9 cellular contexts compared by ENCODE assay signal in genomic region chr7:22723171-22723601, GRCh38. TPM values are rescaled to one million over a fixed set of nuclear protein-coding genes. Genes with fewer than 3 reads are reported as not detected.
DNase-seq lines count a peak whose midpoint lies in the region; ATAC-seq, FAIRE-seq and TF ChIP-seq lines count a peak whose summit lies in the region.
"Had no signal": no experiment of that assay in that cellular context is flagged by ENCODE, and none has a peak within 500 bp of the region (broad histone marks: within the 10 kb centered on the region; RNA-seq: fewer than 3 reads in every experiment).

No MANE protein-coding gene starts in this region.

- H3K36me3 ChIP-seq in GM12878 (ENCODE audit: control insufficient read depth in 2 of 2, insufficient read depth in 2 of 2, low read length in 1 of 2) (no peaks in the 10 kb centered on the region), tibial artery (no peaks in the 10 kb centered on the region)

- intact Hi-C loops in GM12878 (cut with micrococcal nuclease; ENCODE audit: unreplicated experiment) (no loop called here), lower leg skin (cut with DNase I; ENCODE audit: low total_unique reads) (loop anchor here (10.0 kb wide), 1 partner anchor 158 kb away; no protein-coding TSS in a partner anchor), tibial artery (cut with DNase I; ENCODE audit: low total_unique reads) (loop anchor here (10.0 kb wide), 1 partner anchor 498 kb away; no protein-coding TSS in a partner anchor)

- no peaks in the 10 kb centered on the region for H4K20me1 ChIP-seq in GM12878 (ENCODE audit: control insufficient read depth, insufficient read depth)

- TF ChIP-seq CTCF in GM12878 (IDR thresholded peaks at IDR 0.05 in 2 of 3, conservative IDR thresholded peaks at IDR 0.05 in 1 of 3; ENCODE audit: control insufficient read depth in 2 of 3, extremely low read depth in 1 of 3, insufficient read depth in 1 of 3, low read depth in 3 of 3, low read length in 3 of 3) (no peak), lower leg skin (IDR thresholded peaks at IDR 0.05) (no peak), tibial artery (IDR thresholded peaks at IDR 0.05) (no peak)

- H3K27ac ChIP-seq in GM12878 (ENCODE audit: control insufficient read depth, insufficient read depth) (no peak overlapping the region), tibial artery (peak overlapping the region; percentile 34 to 51)
- H3K27ac ChIP-seq: 22Rv1 had no signal

- H3K79me2 ChIP-seq in GM12878 (ENCODE audit: control insufficient read depth, insufficient read depth, low read length) = no peaks in the 10 kb centered on the region

- H3K27me3 ChIP-seq in GM12878 (replicated peaks in 1 of 2; ENCODE audit: control insufficient read depth in 2 of 2, insufficient read depth in 2 of 2, low read length in 1 of 2) = peaks cover 2 to 8% of the 10 kb centered on the region in 2 experiments; a peak in 3 of 4 replicates
- H3K27me3 ChIP-seq in tibial artery = no peaks in the 10 kb centered on the region

- TF ChIP-seq EP300 in GM12878 (IDR thresholded peaks at IDR 0.05; ENCODE audit: borderline replicate concordance in 1 of 2, control insufficient read depth in 1 of 2, low read depth in 2 of 2, low read length in 2 of 2) = no peak

- SMC1A ChIA-PET in GM12878 (lab: Charles Lee; ENCODE audit: uncharacterized antibody, unreplicated experiment) = interaction anchor here (1.2 to 8.1 kb wide), 3 partner anchors 162 to 332 kb away, joined by 4 to 124 read pairs (median 46); no protein-coding TSS in a partner anchor

- ATAC-seq in GM12878 (no peak), GM19328 (IDR thresholded peaks at IDR 0.05; ENCODE audit: unreplicated experiment) (no peak)

- RAD21 ChIA-PET in GM12878 (lab: Charles Lee; ENCODE audit: unreplicated experiment) = interaction anchor here (6.6 kb wide), 1 partner anchor 160 kb away, joined by 115 read pairs; no protein-coding TSS in a partner anchor

- TF ChIP-seq POLR2A in GM12878 (IDR thresholded peaks at IDR 0.05; ENCODE audit: low read depth, low read length) (no peak), lower leg skin (IDR thresholded peaks at IDR 0.05) (no peak)

- WGBS in GM12878 (ENCODE audit: insufficient coverage, insufficient replicate concordance, low lambda C conversion rate, missing lambda C conversion rate) = 0% methylated on average over 2 of the region's 2 CpGs
- 15 to 26% methylated on average over 2 of the region's 2 CpGs for WGBS in lower leg skin, 2 donors

- H2AFZ ChIP-seq in GM12878 (ENCODE audit: control insufficient read depth, low read depth, low read length) = no peak overlapping the region

- H3K4me2 ChIP-seq in GM12878 (ENCODE audit: control insufficient read depth, insufficient read depth) = no peak overlapping the region

- H3K9me3 ChIP-seq in GM12878 (replicated peaks; ENCODE audit: control insufficient read depth, insufficient read depth, low read length) (no peaks in the 10 kb centered on the region), tibial artery (no peaks in the 10 kb centered on the region)

- CTCF ChIA-PET in GM12878 (lab: Yijun Ruan, JAX) = interaction anchor here (1.1 to 8.5 kb wide), 5 partner anchors 10 to 648 kb away, joined by 3 to 194 read pairs (median 5); no protein-coding TSS in a partner anchor

- no peak overlapping the region for H3K9ac ChIP-seq in GM12878 (ENCODE audit: control insufficient read depth, insufficient read depth, low read length)

- FAIRE-seq in GM12878 (lab: Jason Lieb, UNC) = no peak

- TF ChIP-seq RAD21 in GM12878 (IDR thresholded peaks at IDR 0.05; ENCODE audit: insufficient read depth, low read depth, low read length) = no peak

- no TSS peak for BruUV-seq in GM12878 (replicated peaks; lab: Mats Ljungman, UMichigan)

- POLR2A ChIA-PET in GM12878 (lab: Charles Lee) = no interaction called here

- peaks cover 5% of the 10 kb centered on the region; the same call in 1 of the 2 replicates for H3K4me1 ChIP-seq in GM12878 (ENCODE audit: control insufficient read depth, insufficient read depth, low read length)
- peaks cover 3 to 55% (median 44%) of the 10 kb centered on the region in 4 donors for H3K4me1 ChIP-seq in tibial artery

- in situ Hi-C loops in GM12878 (cut with MboI) = no loop called here

- H3K4me3 ChIP-seq in GM12878 (no peak overlapping the region), lower leg skin (ENCODE audit: low read depth, poor library complexity, severe bottlenecking) (no peak overlapping the region), tibial artery (peak overlapping the region in 1 of 2 donors; percentile 18)

- peak; percentile 20 for DNase-seq in DMS153 treated with DMSO at 0.1 percent for 48 hours (lab: John Stamatoyannopoulos, UW; ENCODE audit: unreplicated experiment)
- no peak for DNase-seq in DMS153 (lab: John Stamatoyannopoulos, UW)
- no peak for DNase-seq in GM12878 (ENCODE audit: low read depth, low spot score)
- DNase-seq in lower leg skin (ENCODE audit: low spot score in 2 of 2) = peak; percentile 66 to 94
- peak; percentile 74 to 91 for DNase-seq in tibial artery
- DNase-seq in iPS-NIHi7 (ENCODE audit: extremely low spot score) = no peak
- DNase-seq in NCI-H2171 treated with DMSO at 0.1 percent for 48 hours (lab: John Stamatoyannopoulos, UW) = no peak

TF ChIP-seq in GM12878, 131 proteins besides CTCF, POLR2A, EP300 and RAD21:
- TF ChIP-seq SPI1 (IDR thresholded peaks at IDR 0.05; ENCODE audit: borderline replicate concordance, insufficient read depth, low read depth, low read length) (peak; percentile 60; the same call in 1 of the 2 replicates), ZNF687 (IDR thresholded peaks at IDR 0.05) (no peak)

RNA-seq across cellular contexts. Expression of gene IL6, which starts 3.8 kb away (rescaled TPM):
- not detected in 2 replicates for total RNA-seq in GM12878 (2013; cell fraction: nucleolus; rRNA removed)
- total RNA-seq in GM12878 (2014; rRNA removed) (not detected in 2 replicates), GM12878 (2014; rRNA removed; fragmentation: Illumina TruSeq; extraction: Trizol) (not detected in 2 replicates), GM12878 (2021) (not detected in 2 replicates), lower leg skin (1 to 10 TPM in 2 of 4 donors, not detected in 2; 1.7 to 9.1 TPM)
- not detected for polyA plus RNA-seq in GM12878 (2011; ENCODE audit: low read depth)
- polyA plus RNA-seq in GM12878 (2011; rRNA removed) (not detected in 2 replicates), GM12878 (2014; fragmentation: Illumina TruSeq; extraction: Trizol) (not detected in 2 replicates), GM12878 (2014; fragmentation: Nextera tagmentation; extraction: Ambion mirVana) (not detected), GM12878 (2014; rRNA removed) (not detected in 2 replicates), GM12878 (2016; fragmentation: Nextera tagmentation; extraction: Ambion mirVana) (not detected)
- polyA plus RNA-seq in GM12878 (2011; cell fraction: cytosol; rRNA removed) = not detected in 2 replicates
- polyA plus RNA-seq in GM12878 (2011; cell fraction: nucleus; rRNA removed) = not detected in 2 replicates
- 0.15 TPM in 1 of 2 replicates, not detected in the other for polyA plus RNA-seq in GM12878 (2012)
- not detected in 2 replicates for polyA minus RNA-seq in GM12878 (2011; rRNA and poly(A)+ RNA removed)
- polyA minus RNA-seq in GM12878 (2011; cell fraction: cytosol; rRNA and poly(A)+ RNA removed) = not detected in 2 replicates
- polyA minus RNA-seq in GM12878 (2011; cell fraction: nucleus; rRNA and poly(A)+ RNA removed) = not detected in 2 replicates

Comparison
In these comparisons a context has a peak if more than half of its experiments do, and no peak if none do; other contexts are left out.
1. DNase-seq: peak in DMS153 treated with DMSO at 0.1 percent for 48 hours (single experiment), lower leg skin (2 of 2) and tibial artery (2 of 2); none in DMS153 (single experiment), GM12878 (single experiment), iPS-NIHi7 (single experiment) and NCI-H2171 treated with DMSO at 0.1 percent for 48 hours (single experiment).